14 cellular contexts compared by ENCODE assay signal in the genomic region with DNA sequence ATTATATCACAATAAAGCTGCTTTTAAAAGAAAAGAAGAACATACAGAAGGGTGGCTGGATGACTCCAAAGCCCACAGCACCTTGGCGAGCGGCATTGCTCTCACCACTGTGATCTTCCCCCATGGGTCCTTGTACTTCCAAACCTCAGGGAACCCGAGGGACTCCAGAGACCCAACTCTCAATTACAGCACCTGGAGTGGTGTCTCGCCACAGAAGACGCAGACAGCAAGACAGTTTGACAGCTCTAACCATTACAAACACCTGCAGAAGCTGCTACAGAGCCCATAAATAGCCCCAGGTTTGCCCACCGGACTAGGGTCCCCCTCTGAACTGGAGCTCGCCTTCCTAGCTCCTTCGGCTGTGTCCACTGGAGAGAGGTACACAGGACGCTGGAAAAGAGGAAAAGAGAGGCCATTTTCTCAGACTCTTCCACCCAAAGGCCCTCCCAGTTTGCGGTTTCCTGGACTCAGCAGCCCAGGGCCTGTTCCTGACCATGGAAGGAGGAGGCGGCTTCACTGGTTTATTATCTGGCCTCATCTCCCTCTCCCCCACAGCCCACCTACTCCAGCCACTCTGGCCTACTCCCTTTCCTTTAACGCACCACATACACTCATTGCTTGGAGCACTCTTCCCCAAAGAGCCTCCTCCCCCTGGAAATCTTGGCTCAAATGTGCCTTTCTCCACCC. TPM values are rescaled to one million over a fixed set of nuclear protein-coding genes. Genes with fewer than 3 reads are reported as not detected.
A peak's percentile ranks its signal among the peaks of the same experiment; 100 is the strongest.
DNase-seq lines count a peak whose midpoint lies in the region; ATAC-seq and TF ChIP-seq lines count a peak whose summit lies in the region.
"Had no signal": no experiment of that assay in that cellular context is flagged by ENCODE, and none has a peak within 500 bp of the region (broad histone marks: within the 10 kb centered on the region; RNA-seq: fewer than 3 reads in every experiment).

No MANE protein-coding gene starts in this region.

- no peaks in the 10 kb centered on the region for H3K36me3 Mint-ChIP-seq in activated naive CD4-positive, alpha-beta T cell treated with anti-CD3 and anti-CD28 coated beads, Interleukin-2, amount 50 U/mL, for 24 hours
- no peaks in the 10 kb centered on the region for H3K36me3 Mint-ChIP-seq in activated naive CD4-positive, alpha-beta T cell treated with anti-CD3 and anti-CD28 coated beads for 36 hours (ENCODE audit: low read depth)
- H3K36me3 Mint-ChIP-seq in T-cell = no peaks in the 10 kb centered on the region
- H3K36me3 Mint-ChIP-seq: naive thymus-derived CD4-positive, alpha-beta T cell had no signal

- no peak overlapping the region for H3K27ac Mint-ChIP-seq in activated naive CD4-positive, alpha-beta T cell treated with anti-CD3 and anti-CD28 coated beads, Interleukin-2, amount 50 U/mL, for 24 hours
- H3K27ac Mint-ChIP-seq in activated naive CD4-positive, alpha-beta T cell treated with anti-CD3 and anti-CD28 coated beads for 36 hours = no peak overlapping the region
- peak overlapping the region in 1 of 2 donors; percentile 36 for H3K27ac Mint-ChIP-seq in T-cell

- H3K27me3 Mint-ChIP-seq in activated naive CD4-positive, alpha-beta T cell treated with anti-CD3 and anti-CD28 coated beads, Interleukin-2, amount 50 U/mL, for 24 hours = no peaks in the 10 kb centered on the region
- H3K27me3 Mint-ChIP-seq in activated naive CD4-positive, alpha-beta T cell treated with anti-CD3 and anti-CD28 coated beads for 36 hours (ENCODE audit: low read depth) = peaks cover 3% of the 10 kb centered on the region
- H3K27me3 Mint-ChIP-seq in T-cell = no peaks in the 10 kb centered on the region

- intact Hi-C loops in activated naive CD4-positive, alpha-beta T cell treated with anti-CD3 and anti-CD28 coated beads for 36 hours (cut with micrococcal nuclease) = loop anchor here (2.0 kb wide), 1 partner anchor 130 kb away; no protein-coding TSS in a partner anchor
- intact Hi-C loops in upper lobe of right lung (cut with DNase I) = no loop called here

- peak overlapping the region; percentile 31 for H3K4me3 Mint-ChIP-seq in activated naive CD4-positive, alpha-beta T cell treated with anti-CD3 and anti-CD28 coated beads, Interleukin-2, amount 50 U/mL, for 24 hours
- H3K4me3 Mint-ChIP-seq in activated naive CD4-positive, alpha-beta T cell treated with anti-CD3 and anti-CD28 coated beads for 36 hours = no peak overlapping the region
- peak overlapping the region in 2 of 3 donors; percentile 87 to 89 for H3K4me3 Mint-ChIP-seq in T-cell

- peak overlapping the region; percentile 70 to 96 for H3K9ac ChIP-seq in liver (ENCODE audit: low read depth in 1 of 2, low read length in 2 of 2)

- TF ChIP-seq RAD21 in liver (IDR thresholded peaks at IDR 0.05) = no peak

- TF ChIP-seq CTCF in liver (IDR thresholded peaks at IDR 0.05; ENCODE audit: low read depth, low read length, missing input control) (no peak), upper lobe of right lung (IDR thresholded peaks at IDR 0.05) (no peak)

- no peak for ATAC-seq in T-cell (replicated peaks in 1 of 4)
- no peak for ATAC-seq in upper lobe of right lung
- ATAC-seq in GM18861 (IDR thresholded peaks at IDR 0.05; ENCODE audit: unreplicated experiment) = no peak
- ATAC-seq: naive thymus-derived CD4-positive, alpha-beta T cell had no signal

- POLR2A ChIA-PET in T-cell (lab: Charles Lee) = no interaction called here

- H3K4me1 ChIP-seq in liver (ENCODE audit: control insufficient read depth in 4 of 4, insufficient read depth in 4 of 4, low read length in 3 of 4) = peaks cover 5 to 50% (median 31%) of the 10 kb centered on the region in 4 donors
- H3K4me1 ChIP-seq in upper lobe of right lung = peaks cover 10% of the 10 kb centered on the region

- WGBS in liver = 76% methylated on average over 12 of the region's 12 CpGs

- H3K9me3 Mint-ChIP-seq in activated naive CD4-positive, alpha-beta T cell treated with anti-CD3 and anti-CD28 coated beads, Interleukin-2, amount 50 U/mL, for 24 hours = no peaks in the 10 kb centered on the region
- no peaks in the 10 kb centered on the region for H3K9me3 Mint-ChIP-seq in activated naive CD4-positive, alpha-beta T cell treated with anti-CD3 and anti-CD28 coated beads for 36 hours
- no peaks in the 10 kb centered on the region for H3K9me3 Mint-ChIP-seq in T-cell

- H3K9me3 ChIP-seq in liver (ENCODE audit: control insufficient read depth in 4 of 4, low read length in 3 of 4) = no peaks in the 10 kb centered on the region
- no peaks in the 10 kb centered on the region for H3K9me3 ChIP-seq in upper lobe of right lung
- H3K9me3 ChIP-seq: uterus had no signal

- CTCF ChIA-PET in activated naive CD4-positive, alpha-beta T cell treated with anti-CD3 and anti-CD28 coated beads for 36 hours (lab: Charles Lee) = interaction anchor here (0.6 kb wide), 1 partner anchor 354 kb away, joined by 3 read pairs; no protein-coding TSS in a partner anchor
- CTCF ChIA-PET in T-cell (lab: Charles Lee) = interaction anchor here (0.6 to 2.1 kb wide), 2 partner anchors 16 to 75 kb away, joined by 6 read pairs; no protein-coding TSS in a partner anchor

- no peaks in the 10 kb centered on the region for H3K36me3 ChIP-seq in liver (ENCODE audit: control insufficient read depth in 4 of 4, insufficient read depth in 3 of 4, low read depth in 1 of 4, low read length in 3 of 4)
- H3K36me3 ChIP-seq in upper lobe of right lung = no peaks in the 10 kb centered on the region
- H3K36me3 ChIP-seq: uterus had no signal

- H3K4me3 ChIP-seq in liver (ENCODE audit: low read depth in 1 of 3, low read length in 3 of 3) = peak overlapping the region; percentile 67 to 72 (median 72)
- peak overlapping the region; percentile 62 for H3K4me3 ChIP-seq in upper lobe of right lung
- H3K4me3 ChIP-seq: SK-N-MC, uterus had no signal

- DNase-seq in activated naive CD4-positive, alpha-beta T cell treated with anti-CD3 and anti-CD28 coated beads for 36 hours = no peak
- DNase-seq in T-cell = no peak
- no peak for DNase-seq in upper lobe of right lung
- no peak for DNase-seq in KG1 (lab: John Stamatoyannopoulos, UW)
- DNase-seq in NCI-H128 (lab: John Stamatoyannopoulos, UW; ENCODE audit: unreplicated experiment) = no peak
- DNase-seq: GOT3; naive thymus-derived CD4-positive, alpha-beta T cell; NCI-H82; uterus had no signal

- H3K27ac ChIP-seq in liver (ENCODE audit: low read depth in 1 of 2, low read length in 2 of 2) = peak overlapping the region; percentile 75 to 93
- no peak overlapping the region for H3K27ac ChIP-seq in upper lobe of right lung
- H3K27ac ChIP-seq: SK-N-MC, uterus had no signal

- H3K27me3 ChIP-seq in liver (ENCODE audit: control insufficient read depth in 4 of 4, insufficient read depth in 4 of 4, low read length in 3 of 4) = no peaks in the 10 kb centered on the region
- no peaks in the 10 kb centered on the region for H3K27me3 ChIP-seq in upper lobe of right lung
- H3K27me3 ChIP-seq: uterus had no signal

- peaks cover 28% of the 10 kb centered on the region for H3K4me1 Mint-ChIP-seq in activated naive CD4-positive, alpha-beta T cell treated with anti-CD3 and anti-CD28 coated beads, Interleukin-2, amount 50 U/mL, for 24 hours
- H3K4me1 Mint-ChIP-seq in activated naive CD4-positive, alpha-beta T cell treated with anti-CD3 and anti-CD28 coated beads for 36 hours (ENCODE audit: low read depth) = peaks cover 8% of the 10 kb centered on the region
- H3K4me1 Mint-ChIP-seq in T-cell = peaks cover 17 to 44% (median 26%) of the 10 kb centered on the region in 3 donors

TF ChIP-seq in liver, 16 proteins besides CTCF, POLR2A, EP300 and RAD21:
- TF ChIP-seq YY1 (IDR thresholded peaks at IDR 0.05) = peak; percentile 22
- TF ChIP-seq FOXA2 (IDR thresholded peaks at IDR 0.05) = no peak

RNA-seq across cellular contexts. Expression of gene PIK3AP1, which starts 1.9 kb away (rescaled TPM):
- 1 to 10 TPM; 1.6 to 1.7 TPM for total RNA-seq in activated naive CD4-positive, alpha-beta T cell treated with anti-CD3 and anti-CD28 coated beads for 36 hours
- total RNA-seq in T-cell (1 to 10 TPM; 4.9 to 9.5 (median 7.9) TPM), liver (100 to 1,000 TPM in 1 of 2 donors, 10 to 100 TPM in 1; 43.0 to 137 TPM), upper lobe of right lung (65.2 TPM)
- 10 to 100 TPM; 27.3 to 58.8 TPM for polyA plus RNA-seq in liver
- total RNA-seq: fibroblast of villous mesenchyme had no signal
